Comparison of ENCODE assay signal across 8 cellular contexts in the genomic region with DNA sequence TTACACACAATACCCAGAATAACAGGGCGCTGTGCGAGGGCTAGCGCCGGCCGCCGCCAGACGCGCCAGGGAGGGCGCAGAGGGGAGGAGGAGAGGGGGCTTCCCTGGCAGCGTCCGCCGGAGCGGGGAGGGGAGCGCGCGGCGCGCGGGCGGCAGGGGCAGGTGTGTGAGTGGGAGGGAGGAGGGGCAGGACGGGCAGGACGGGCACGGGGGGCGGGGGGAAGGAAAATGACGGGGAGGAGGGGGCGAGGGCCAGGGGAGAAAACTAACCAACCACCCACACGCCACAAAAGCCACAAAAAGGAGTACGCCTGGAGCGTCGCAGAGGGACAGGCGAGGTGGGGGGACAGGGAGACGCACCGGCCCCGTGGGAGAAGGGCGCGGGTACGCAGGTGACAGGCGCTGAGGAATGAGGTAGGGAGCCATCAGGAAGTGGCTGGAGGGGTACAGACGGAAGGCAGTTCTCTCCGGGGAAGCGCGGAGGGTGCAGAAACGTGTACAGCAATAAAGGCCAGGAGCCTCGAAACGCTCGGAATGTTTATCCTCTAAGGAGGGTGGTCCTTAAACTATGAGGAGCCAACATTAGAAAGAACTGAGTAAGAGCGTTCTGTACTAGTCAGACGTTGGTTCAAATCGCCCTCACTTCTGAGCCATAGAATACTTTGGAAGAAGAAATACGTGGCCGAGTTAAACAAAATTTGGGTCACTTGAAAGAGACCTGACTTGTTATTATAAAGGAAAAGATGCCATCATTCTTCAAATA. TPM values are rescaled to one million over a fixed set of nuclear protein-coding genes. Genes with fewer than 3 reads are reported as not detected.
A peak's percentile ranks its signal among the peaks of the same experiment; 100 is the strongest.
DNase-seq lines count a peak whose midpoint lies in the region; ATAC-seq, FAIRE-seq and TF ChIP-seq lines count a peak whose summit lies in the region.

No MANE protein-coding gene starts in this region.

- no peaks in the 10 kb centered on the region for H3K9me3 Mint-ChIP-seq in immature natural killer cell

- no peak for TF ChIP-seq RAD21 in K562 (CRISPR knock-in tag; conservative IDR thresholded peaks at IDR 0.05 in 1 of 2, IDR thresholded peaks at IDR 0.05 in 1 of 2)

- ATAC-seq in T-helper 17 cell (peak; percentile 67), K562 (peak; percentile 13; the same call in 2 of the 3 replicates), HG03378 (IDR thresholded peaks at IDR 0.05; ENCODE audit: unreplicated experiment) (no peak), GM19467 (IDR thresholded peaks at IDR 0.05; ENCODE audit: unreplicated experiment) (no peak)

- DNase-seq in COR-L47 (lab: John Stamatoyannopoulos, UW) (peak; percentile 76), T-helper 17 cell (peak; percentile 57 to 68 (median 62)), K562 (ENCODE audit: extremely low read depth in 1 of 4, low spot score in 3 of 4) (no peak), immature natural killer cell (peak; percentile 66 to 72 (median 71))
- peak; percentile 53 to 56 for DNase-seq in stimulated activated CD4-positive, alpha-beta T cell treated with anti-CD3 and anti-CD28 coated beads, Interleukin-15, amount 100 ng/mL, for 1 hour (ENCODE audit: low read depth in 1 of 2, low spot score in 1 of 2)

- CTCF ChIA-PET in K562 (lab: Yijun Ruan, JAX; ENCODE audit: low intra/inter-chr PET ratio) = no interaction called here

- WGBS in K562 (ENCODE audit: insufficient coverage, low coverage, missing lambda C conversion rate) = 13% methylated on average over 30 of the region's 51 CpGs

- H3K27ac Mint-ChIP-seq in T-helper 17 cell (peak overlapping the region; percentile 98), immature natural killer cell (peak overlapping the region; percentile 86 to 98 (median 96))

- intact Hi-C loops in K562 (cut with micrococcal nuclease) = loop anchor here (10.0 kb wide), 1 partner anchor 981 kb away; no protein-coding TSS in a partner anchor

- H3K4me3 ChIP-seq in K562 = peak overlapping the region; percentile 38; the same call in 1 of the 2 replicates

- no peaks in the 10 kb centered on the region for H3K79me2 ChIP-seq in K562 (ENCODE audit: control insufficient read depth, insufficient read depth, low read length)

- H3K36me3 Mint-ChIP-seq in T-helper 17 cell (ENCODE audit: low read depth) = peaks cover 4% of the 10 kb centered on the region
- no peaks in the 10 kb centered on the region for H3K36me3 Mint-ChIP-seq in immature natural killer cell

- no peak overlapping the region for H2AFZ ChIP-seq in K562 (ENCODE audit: low read depth, low read length)

- peak overlapping the region; percentile 75 for H3K27ac ChIP-seq in KOPT-K1 (ENCODE audit: low read depth, low read length, poor library complexity, severe bottlenecking)
- no peak overlapping the region for H3K27ac ChIP-seq in K562 (ENCODE audit: extremely low read depth, low read depth, low read length)

- no peak for FAIRE-seq in K562 (lab: Jason Lieb, UNC)

- H3K27me3 Mint-ChIP-seq in T-helper 17 cell (no peaks in the 10 kb centered on the region), immature natural killer cell (ENCODE audit: low read depth in 3 of 3) (peaks cover 9 to 18% (median 12%) of the 10 kb centered on the region in 3 donors)

- no peak for TF ChIP-seq CTCF in K562 (IDR thresholded peaks at IDR 0.05 in 2 of 3, conservative IDR thresholded peaks at IDR 0.05 in 1 of 3; ENCODE audit: insufficient read depth in 2 of 3, low read depth in 1 of 3, low read length in 3 of 3)

- in situ Hi-C loops in K562 (cut with MboI) = no loop called here

- peaks cover under 1% of the 10 kb centered on the region for H3K36me3 ChIP-seq in KOPT-K1 (ENCODE audit: insufficient read depth, low read length)
- H3K36me3 ChIP-seq in K562 (ENCODE audit: control insufficient read depth, insufficient read depth, low read length) = no peaks in the 10 kb centered on the region

- no peaks in the 10 kb centered on the region for H3K9me1 ChIP-seq in K562 (ENCODE audit: control insufficient read depth, insufficient read depth, low read length)

- H3K9me3 ChIP-seq in KOPT-K1 (ENCODE audit: insufficient read depth, low read length, poor library complexity, severe bottlenecking) (no peaks in the 10 kb centered on the region), T-helper 17 cell (ENCODE audit: control insufficient read depth, low read length, poor library complexity, severe bottlenecking) (no peaks in the 10 kb centered on the region), K562 (replicated peaks; ENCODE audit: control insufficient read depth, insufficient read depth, low read depth, low read length) (no peaks in the 10 kb centered on the region)

- H3K4me3 Mint-ChIP-seq in T-helper 17 cell (peak overlapping the region; percentile 97), immature natural killer cell (peak overlapping the region; percentile 92 to 98 (median 94))

- no peak for TF ChIP-seq POLR2A in K562 (conservative IDR thresholded peaks at IDR 0.05)

- no peak overlapping the region for H3K4me2 ChIP-seq in K562 (ENCODE audit: insufficient read depth, low read length)

- POLR2A ChIA-PET in K562 (lab: Yijun Ruan, JAX) = interaction anchor here (1.0 kb wide), 1 partner anchor 9 kb away, joined by 4 read pairs; no protein-coding TSS in a partner anchor

- no peak overlapping the region for H3K9ac ChIP-seq in K562 (ENCODE audit: insufficient read depth in 1 of 2, low read depth in 2 of 2, low read length in 2 of 2)

- peaks cover 6 to 15% of the 10 kb centered on the region in 2 experiments; a peak in 3 of 5 replicates for H3K27me3 ChIP-seq in K562 (ENCODE audit: control insufficient read depth in 2 of 2, insufficient read depth in 2 of 2, low read length in 2 of 2)

- TF ChIP-seq EP300 in K562 (IDR thresholded peaks at IDR 0.05; ENCODE audit: low read length) = no peak

- peaks cover 0 to 14% of the 10 kb centered on the region in 2 experiments; a peak in 2 of 5 replicates for H3K4me1 ChIP-seq in K562 (replicated peaks in 1 of 2; ENCODE audit: control insufficient read depth in 2 of 2, insufficient read depth in 2 of 2, low read length in 2 of 2)

- H3K4me1 Mint-ChIP-seq in T-helper 17 cell (peaks cover 49% of the 10 kb centered on the region), immature natural killer cell (peaks cover 65 to 80% of the 10 kb centered on the region in 2 donors)

- no peaks in the 10 kb centered on the region for H4K20me1 ChIP-seq in K562 (replicated peaks; ENCODE audit: control insufficient read depth, insufficient read depth, low read length)

- no TSS peak for BruUV-seq in K562 (replicated peaks; lab: Mats Ljungman, UMichigan)

TF ChIP-seq in K562, 482 proteins besides CTCF, POLR2A, EP300 and RAD21:
- TF ChIP-seq ZNF311 (CRISPR knock-in tag; IDR thresholded peaks at IDR 0.05) (no peak), KDM1A (IDR thresholded peaks at IDR 0.05) (0 out of 4 replicates have a peak, but pooled peaks of 1 of the 2 experiments have one; percentile 3), EZH2 (IDR thresholded peaks at IDR 0.05; ENCODE audit: borderline replicate concordance, low read depth, low read length) (0 out of 2 replicates have a peak, but pooled peaks have one; percentile 59)

RNA-seq across cellular contexts. Expression of gene SATB1, which starts 0.7 kb away (rescaled TPM):
- total RNA-seq in T-helper 17 cell (100 to 1,000 TPM; 208 TPM), K562 (2014; rRNA removed) (0.09 and 0.29 TPM in 2 replicates), K562 (2014; rRNA removed; fragmentation: Illumina TruSeq; extraction: Trizol) (0.03 and 0.40 TPM in 2 replicates), K562 (2015; rRNA removed; fragmentation: Illumina TruSeq; extraction: Trizol) (0.11 and 0.22 TPM in 2 replicates), K562 (2021) (0.67 and 0.75 TPM in 2 replicates)
- total RNA-seq in K562 (2011; cell fraction: chromatin; rRNA removed; ENCODE audit: low replicate concordance) = 2.3 and 2.6 TPM in 2 replicates
- 0.17 and 0.26 TPM in 2 replicates for total RNA-seq in K562 (2011; cell fraction: nucleolus; rRNA removed)
- 1.2 and 1.5 TPM in 2 replicates for total RNA-seq in K562 (2011; cell fraction: nucleoplasm; rRNA removed)
- polyA plus RNA-seq in K562 (2011; rRNA removed) (0.66 and 2.5 TPM in 2 replicates), K562 (2014; fragmentation: Illumina TruSeq; extraction: Trizol) (0.09 TPM in 1 of 2 replicates, not detected in the other), K562 (2014; fragmentation: Nextera tagmentation; extraction: Ambion mirVana) (under 1 TPM; 0.03 to 0.08 TPM), K562 (2014; rRNA removed) (0.09 TPM in 1 of 2 replicates, not detected in the other), immature natural killer cell (10 to 100 TPM; 42.7 to 100.0 (median 76.0) TPM)
- polyA plus RNA-seq in K562 (2011; cell fraction: cytosol; rRNA removed) = 0.07 and 1.2 TPM in 2 replicates
- 0.70 and 2.0 TPM in 2 replicates for polyA plus RNA-seq in K562 (2011; cell fraction: nucleus; rRNA removed)
- 0.08 and 0.09 TPM in 2 replicates for polyA plus RNA-seq in K562 (2012)
- 1.3 and 5.1 TPM in 2 replicates for polyA minus RNA-seq in K562 (2011; rRNA and poly(A)+ RNA removed)
- 1.6 TPM in 1 of 2 replicates, not detected in the other for polyA minus RNA-seq in K562 (2011; cell fraction: cytosol; rRNA and poly(A)+ RNA removed)
- 2.1 and 5.0 TPM in 2 replicates for polyA minus RNA-seq in K562 (2011; cell fraction: nucleus; rRNA and poly(A)+ RNA removed)

Comparison
In these comparisons a context has a peak if more than half of its experiments do, and no peak if none do; other contexts are left out.
1. DNase-seq: peak in COR-L47 (single experiment), T-helper 17 cell (3 of 3), immature natural killer cell (3 of 3) and stimulated activated CD4-positive, alpha-beta T cell treated with anti-CD3 and anti-CD28 coated beads, Interleukin-15, amount 100 ng/mL, for 1 hour (2 of 2); none in K562 (0 of 4).
2. ATAC-seq: peak in T-helper 17 cell (single experiment) and K562 (single experiment); none in HG03378 (single experiment) and GM19467 (single experiment).
3. RNA of gene SATB1, which starts 0.7 kb away (total RNA-seq): 208 TPM in T-helper 17 cell; 0.03 to 2.6 TPM in K562; every median in the first group is over 10 times any median in the second.